ENCODE assay signal across 29 cellular contexts in genomic region chr22:17732251-17732854, GRCh38. TPM values are rescaled to one million over a fixed set of nuclear protein-coding genes. Genes with fewer than 3 reads are reported as not detected.
DNase-seq lines count a peak whose midpoint lies in the region; ATAC-seq, FAIRE-seq and TF ChIP-seq lines count a peak whose summit lies in the region.
"Had no signal": no experiment of that assay in that cellular context is flagged by ENCODE, and none has a peak within 500 bp of the region (broad histone marks: within the 10 kb centered on the region; RNA-seq: fewer than 3 reads in every experiment).

No MANE protein-coding gene starts in this region.

- TSS peak; percentile 38 for BruUV-seq in HepG2 (replicated peaks; lab: Mats Ljungman, UMichigan)

- CTCF ChIA-PET in CD8-positive, alpha-beta T cell (lab: Charles Lee) = interaction anchor here (1.3 to 4.8 kb wide), 2 partner anchors 11 to 45 kb away, joined by 3 to 16 read pairs; no protein-coding TSS in a partner anchor
- CTCF ChIA-PET in T-cell (lab: Charles Lee) (no interaction called here), HepG2 (lab: Yijun Ruan, JAX; ENCODE audit: low intra/inter-chr PET ratio, low total read pairs) (no interaction called here)

- no peaks in the 10 kb centered on the region for H3K27me3 Mint-ChIP-seq in CD8-positive, alpha-beta T cell (ENCODE audit: low read depth)
- H3K27me3 Mint-ChIP-seq in T-cell = no peaks in the 10 kb centered on the region
- H3K27me3 Mint-ChIP-seq: activated CD4-positive, alpha-beta T cell treated with anti-CD3 and anti-CD28 coated beads, Interleukin-2, amount 10 ng/mL, durations not matched to agents 24 days and 14 days had no signal

- H3K79me2 ChIP-seq in HepG2 (ENCODE audit: insufficient read depth, low read length) = no peaks in the 10 kb centered on the region

- TF ChIP-seq CTCF in CD8-positive, alpha-beta T cell (IDR thresholded peaks at IDR 0.05) = no peak
- no peak for TF ChIP-seq CTCF in HepG2 (CRISPR knock-in tag; IDR thresholded peaks at IDR 0.05)

- 68% methylated on average over 2 of the region's 2 CpGs for WGBS in HepG2 (ENCODE audit: low lambda C conversion rate)

- peaks cover 73% of the 10 kb centered on the region for H3K36me3 Mint-ChIP-seq in CD8-positive, alpha-beta T cell
- peaks cover 28% of the 10 kb centered on the region for H3K36me3 Mint-ChIP-seq in T-cell

- no peaks in the 10 kb centered on the region for H3K27me3 ChIP-seq in CD8-positive, alpha-beta T cell (ENCODE audit: insufficient read depth, low read length)
- H3K27me3 ChIP-seq in HepG2 (ENCODE audit: control insufficient read depth in 1 of 2, insufficient read depth in 2 of 2, low read length in 2 of 2) = no peaks in the 10 kb centered on the region
- H3K27me3 ChIP-seq: breast epithelium, heart right ventricle, ovary, SJCRH30, thyroid gland, vagina had no signal

- TF ChIP-seq RAD21 in HepG2 (CRISPR knock-in tag; IDR thresholded peaks at IDR 0.05) = no peak

- POLR2A ChIA-PET in CD8-positive, alpha-beta T cell (lab: Charles Lee) = interaction anchor here (0.7 kb wide), 1 partner anchor 340 kb away, joined by 3 read pairs; no protein-coding TSS in a partner anchor
- POLR2A ChIA-PET in T-cell (lab: Charles Lee) (interaction anchor here in 1 of 2 donors (0.6 kb wide), 1 partner anchor 99 kb away, joined by 11 read pairs; no protein-coding TSS in a partner anchor), HepG2 (lab: Yijun Ruan, JAX) (no interaction called here)

- no peak for FAIRE-seq in HepG2 (lab: Jason Lieb, UNC)
- FAIRE-seq: frontal cortex, G401.6 had no signal

- H3K4me3 Mint-ChIP-seq in CD8-positive, alpha-beta T cell = no peak overlapping the region
- no peak overlapping the region for H3K4me3 Mint-ChIP-seq in T-cell
- H3K4me3 Mint-ChIP-seq: activated CD4-positive, alpha-beta T cell treated with anti-CD3 and anti-CD28 coated beads, Interleukin-2, amount 10 ng/mL, durations not matched to agents 24 days and 14 days; nephron progenitor cell had no signal

- no peak overlapping the region for H2AFZ ChIP-seq in HepG2 (ENCODE audit: low read length)

- no peak for DNase-seq in CD8-positive, alpha-beta T cell
- no peak for DNase-seq in T-cell
- no peak for DNase-seq in HepG2 (ENCODE audit: low spot score)
- DNase-seq in renal cortical epithelial cell (ENCODE audit: low read depth) = peak; percentile 47
- DNase-seq in effector CD4-positive, alpha-beta T cell = no peak
- DNase-seq: activated CD4-positive, alpha-beta T cell treated with anti-CD3 and anti-CD28 coated beads, Interleukin-2, amount 10 ng/mL, durations not matched to agents 24 days and 14 days; activated naive CD4-positive, alpha-beta T cell treated with Interleukin-2 at 50 U/mL for 16 hours; amygdala; DMS79; heart right ventricle; lower lobe of right lung; NCI-H1048; NCI-H1694; nephron progenitor cell; ovary; SJCRH30; stimulated activated CD4-positive, alpha-beta T cell treated with anti-CD3 and anti-CD28 coated beads, Interleukin-1b, Interleukin-23, amount 100 ng/mL, for 48 hours; SW 1271; T1000; thyroid gland; WERI-Rb-1 had no signal

- TF ChIP-seq EP300 in HepG2 (IDR thresholded peaks at IDR 0.05; ENCODE audit: low read depth in 2 of 2, low read length in 2 of 2) (no peak), HepG2 (CRISPR knock-in tag; IDR thresholded peaks at IDR 0.05; ENCODE audit: borderline replicate concordance) (no peak)

- ATAC-seq in CD8-positive, alpha-beta T cell = no peak
- ATAC-seq in T-cell (replicated peaks in 1 of 4) = no peak
- ATAC-seq in HepG2 = peak; percentile 62
- ATAC-seq in HG03045 (IDR thresholded peaks at IDR 0.05; ENCODE audit: unreplicated experiment) = no peak
- ATAC-seq in GM21528 (IDR thresholded peaks at IDR 0.05; ENCODE audit: low FRiP score, unreplicated experiment) = no peak
- ATAC-seq: HCT116, heart right ventricle, lower lobe of right lung had no signal

- peaks cover 16% of the 10 kb centered on the region for H3K36me3 ChIP-seq in CD8-positive, alpha-beta T cell (ENCODE audit: insufficient read depth, low read length)
- H3K36me3 ChIP-seq in HepG2 (replicated peaks in 1 of 2; ENCODE audit: control insufficient read depth in 1 of 2, insufficient read depth in 2 of 2, low read length in 2 of 2) = peaks cover 6 to 33% of the 10 kb centered on the region in 2 experiments; a peak in 4 of 5 replicates
- H3K36me3 ChIP-seq: ovary had no signal

- H3K9me3 Mint-ChIP-seq in CD8-positive, alpha-beta T cell = no peaks in the 10 kb centered on the region
- no peaks in the 10 kb centered on the region for H3K9me3 Mint-ChIP-seq in T-cell
- H3K9me3 Mint-ChIP-seq: activated CD4-positive, alpha-beta T cell treated with anti-CD3 and anti-CD28 coated beads, Interleukin-2, amount 10 ng/mL, durations not matched to agents 24 days and 14 days; nephron progenitor cell had no signal

- no peaks in the 10 kb centered on the region for H4K20me1 ChIP-seq in HepG2 (ENCODE audit: insufficient read depth, low read length)

- intact Hi-C loops in CD8-positive, alpha-beta T cell (cut with DNase I, micrococcal nuclease) = no loop called here
- intact Hi-C loops in HepG2 (cut with micrococcal nuclease; ENCODE audit: unreplicated experiment) = no loop called here

- in situ Hi-C loops in HepG2 (cut with HindIII; ENCODE audit: extremely low pct_ligation_motif_present, low pct_unique_long_range_greater_than_20kb) = no loop called here

- no peak overlapping the region for H3K4me2 ChIP-seq in HepG2 (ENCODE audit: low read depth, low read length)
- H3K4me2 ChIP-seq: smooth muscle cell had no signal

- peaks cover 6% of the 10 kb centered on the region for H3K4me1 ChIP-seq in CD8-positive, alpha-beta T cell (ENCODE audit: insufficient read depth, low read length)
- peaks cover 27% of the 10 kb centered on the region for H3K4me1 ChIP-seq in HepG2 (ENCODE audit: insufficient read depth, low read length)
- H3K4me1 ChIP-seq: breast epithelium, lower lobe of right lung, thyroid gland, vagina had no signal

- no peaks in the 10 kb centered on the region for H3K9me3 ChIP-seq in CD8-positive, alpha-beta T cell (ENCODE audit: low read length)
- no peaks in the 10 kb centered on the region for H3K9me3 ChIP-seq in HepG2 (ENCODE audit: low read length)
- H3K9me3 ChIP-seq: breast epithelium, heart right ventricle, lower lobe of right lung, ovary, SJCRH30, thyroid gland, vagina had no signal

- no peak overlapping the region for H3K9ac ChIP-seq in HepG2 (ENCODE audit: insufficient read depth, low read depth, low read length)

- H3K4me3 ChIP-seq in CD8-positive, alpha-beta T cell (ENCODE audit: low read depth, low read length) = no peak overlapping the region
- H3K4me3 ChIP-seq in HepG2 (replicated peaks in 1 of 3; ENCODE audit: insufficient read depth in 1 of 3, low read depth in 2 of 3, low read length in 3 of 3) = no peak overlapping the region
- H3K4me3 ChIP-seq: breast epithelium, heart right ventricle, lower lobe of right lung, ovary, SJCRH30, smooth muscle cell, thyroid gland, vagina had no signal

- TF ChIP-seq POLR2A in HepG2 (IDR thresholded peaks at IDR 0.05; ENCODE audit: insufficient read depth in 1 of 2, low read depth in 2 of 2, low read length in 2 of 2) = no peak

- H3K27ac ChIP-seq in CD8-positive, alpha-beta T cell (ENCODE audit: low read depth, low read length) = no peak overlapping the region
- peak overlapping the region; percentile 9 for H3K27ac ChIP-seq in HepG2 (ENCODE audit: extremely low read length, insufficient read depth, low read length)
- H3K27ac ChIP-seq: breast epithelium, heart right ventricle, lower lobe of right lung, ovary, thyroid gland, vagina, WERI-Rb-1 had no signal

- peaks cover 15% of the 10 kb centered on the region for H3K4me1 Mint-ChIP-seq in CD8-positive, alpha-beta T cell (ENCODE audit: low read depth)
- peaks cover 14 to 18% (median 15%) of the 10 kb centered on the region in 3 donors for H3K4me1 Mint-ChIP-seq in T-cell
- H3K4me1 Mint-ChIP-seq: nephron progenitor cell had no signal

- H3K27ac Mint-ChIP-seq in CD8-positive, alpha-beta T cell = peak overlapping the region; percentile 80
- H3K27ac Mint-ChIP-seq in T-cell = peak overlapping the region; percentile 30 to 76
- H3K27ac Mint-ChIP-seq: activated CD4-positive, alpha-beta T cell treated with anti-CD3 and anti-CD28 coated beads, Interleukin-2, amount 10 ng/mL, durations not matched to agents 24 days and 14 days had no signal

TF ChIP-seq in HepG2, 621 proteins besides CTCF, POLR2A, EP300 and RAD21:
- TF ChIP-seq ELF4 (CRISPR knock-in tag; IDR thresholded peaks at IDR 0.05; ENCODE audit: borderline replicate concordance) = no peak
- 0 out of 2 replicates have a peak, but pooled peaks have one; percentile 20 for TF ChIP-seq HNF4G (IDR thresholded peaks at IDR 0.05; ENCODE audit: borderline replicate concordance, low read depth, low read length)
- TF ChIP-seq HNF4G (CRISPR knock-in tag; IDR thresholded peaks at IDR 0.05; ENCODE audit: borderline replicate concordance, low read depth) = no peak
- TF ChIP-seq HNF4A (CRISPR knock-in tag; IDR thresholded peaks at IDR 0.05) = 0 out of 2 replicates have a peak, but pooled peaks have one; percentile 26
TF ChIP-seq in HepG2: peak in this region for 2.

RNA-seq across cellular contexts. Expression of gene BID, which starts 41.9 kb away (rescaled TPM):
- total RNA-seq in CD8-positive, alpha-beta T cell = 10 to 100 TPM; 14.4 to 15.0 TPM
- 10 to 100 TPM; 15.8 to 34.6 (median 28.5) TPM for total RNA-seq in T-cell
- total RNA-seq in HepG2 (2016; rRNA removed; fragmentation: Illumina TruSeq; extraction: Trizol) = 47.6 and 51.7 TPM in 2 replicates
- 16.5 and 25.0 TPM in 2 replicates for total RNA-seq in HepG2 (2016; cell fraction: cytosol; rRNA removed; fragmentation: Illumina TruSeq; extraction: Trizol; ENCODE audit: low read depth)
- total RNA-seq in HepG2 (2016; cell fraction: insoluble cytoplasmic fraction; rRNA removed; fragmentation: Illumina TruSeq; extraction: Trizol) = 48.2 and 51.2 TPM in 2 replicates
- total RNA-seq in HepG2 (2016; cell fraction: membrane; rRNA removed; fragmentation: Illumina TruSeq; extraction: Trizol) = 24.9 and 33.2 TPM in 2 replicates
- total RNA-seq in HepG2 (2016; cell fraction: nucleus; rRNA removed; fragmentation: Illumina TruSeq; extraction: Trizol) = 27.0 and 29.0 TPM in 2 replicates
- polyA plus RNA-seq in HepG2 (2011; rRNA removed) = 35.3 and 44.7 TPM in 2 replicates
- polyA plus RNA-seq in HepG2 (2011; cell fraction: cytosol; rRNA removed) = 51.3 and 78.1 TPM in 2 replicates
- polyA plus RNA-seq in HepG2 (2011; cell fraction: nucleus; rRNA removed) = 37.6 and 38.4 TPM in 2 replicates
- 16.2 and 31.9 TPM in 2 replicates for polyA plus RNA-seq in HepG2 (2012)
- polyA plus RNA-seq in HepG2 (2016; cell fraction: cytosol; fragmentation: Illumina TruSeq; extraction: Trizol; ENCODE audit: low read depth) = 22.8 and 28.7 TPM in 2 replicates
- polyA plus RNA-seq in HepG2 (2016; cell fraction: insoluble cytoplasmic fraction; fragmentation: Illumina TruSeq; extraction: Trizol; ENCODE audit: low read depth) = 39.0 and 42.7 TPM in 2 replicates
- 26.7 and 27.3 TPM in 2 replicates for polyA plus RNA-seq in HepG2 (2016; cell fraction: membrane; fragmentation: Illumina TruSeq; extraction: Trizol; ENCODE audit: low read depth)
- polyA plus RNA-seq in HepG2 (2016; cell fraction: nucleus; fragmentation: Illumina TruSeq; extraction: Trizol; ENCODE audit: insufficient read depth, low read depth) = 47.0 TPM in 2 replicates
- 35.1 and 45.0 TPM in 2 replicates for polyA minus RNA-seq in HepG2 (2011; rRNA and poly(A)+ RNA removed; ENCODE audit: low replicate concordance)
- polyA minus RNA-seq in HepG2 (2011; cell fraction: cytosol; rRNA and poly(A)+ RNA removed) = 15.2 and 16.8 TPM in 2 replicates
- 4.4 and 8.2 TPM in 2 replicates for polyA minus RNA-seq in HepG2 (2011; cell fraction: nucleus; rRNA and poly(A)+ RNA removed)
- 34.8 and 72.9 TPM in 2 replicates for total RNA-seq in renal cortical epithelial cell
